ENCODE assay signal across 26 cellular contexts in genomic region chrX:132146456-132146855, GRCh38. TPM values are rescaled to one million over a fixed set of nuclear protein-coding genes. Genes with fewer than 3 reads are reported as not detected.
"Had no signal": no experiment of that assay in that cellular context is flagged by ENCODE, and none has a peak within 500 bp of the region (broad histone marks: within the 10 kb centered on the region; RNA-seq: fewer than 3 reads in every experiment).

No MANE protein-coding gene starts in this region.

- H3K4me2 ChIP-seq: hepatocyte, smooth muscle cell had no signal

- H3K36me3 ChIP-seq: lower lobe of right lung, sigmoid colon, stomach, suprapubic skin, tibial nerve had no signal

- H3K9me3 Mint-ChIP-seq: activated CD4-positive, alpha-beta memory T cell treated with anti-CD3 and anti-CD28 coated beads, Interleukin-2, amount 10 ng/mL, durations not matched to agents 7 days and 5 days; activated naive CD8-positive, alpha-beta T cell treated with anti-CD3 and anti-CD28 coated beads, Interleukin-2, amount 50 U/mL, for 24 hours; activated T-helper 1 cell treated with anti-CD3 and anti-CD28 coated beads, Interleukin-12 subunit alpha, Interleukin-12 subunit beta, Interleukin-2, Interleukin-4 antibody, amounts not matched to agents 30 ng/mL and 10 ng/mL and 1 ng/mL, durations not matched to agents 14 hours and 24 hours and 36 hours; nephron progenitor cell; stimulated activated memory B cell treated with anti-CD40 and anti-IgM and Interleukin-4, amounts not matched to agents 10 μg/mL and 1 μg/mL and 100 μg/mL, for 72 hours; T-helper 1 cell treated with Interleukin-12 subunit alpha and Interleukin-12 subunit beta and Interleukin-4 antibody, amounts not matched to agents 30 μg/mL and 1 μg/mL, for 36 hours had no signal

- H3K9ac ChIP-seq: parathyroid adenoma had no signal

- H3K27me3 Mint-ChIP-seq: activated CD4-positive, alpha-beta memory T cell treated with anti-CD3 and anti-CD28 coated beads, Interleukin-2, amount 10 ng/mL, durations not matched to agents 7 days and 5 days; stimulated activated memory B cell treated with anti-CD40 and anti-IgM and Interleukin-4, amounts not matched to agents 10 μg/mL and 1 μg/mL and 100 μg/mL, for 72 hours had no signal

- H3K4me1 ChIP-seq: lower lobe of right lung, parathyroid adenoma, sigmoid colon, stomach, suprapubic skin, tibial nerve had no signal

- DNase-seq: activated CD4-positive, alpha-beta memory T cell treated with anti-CD3 and anti-CD28 coated beads, Interleukin-2, amount 10 ng/mL, durations not matched to agents 7 days and 5 days; activated CD4-positive, alpha-beta T cell treated with anti-CD3 and anti-CD28 coated beads for 4 hours; activated CD4-positive, CD25-positive, alpha-beta regulatory T cell; activated gamma-delta T cell; activated naive CD4-positive, alpha-beta T cell treated with anti-CD3 and anti-CD28 coated beads, Interleukin-2, amount 50 U/mL, for 16 hours; activated naive CD8-positive, alpha-beta T cell treated with anti-CD3 and anti-CD28 coated beads, Interleukin-2, amount 50 U/mL, for 24 hours; cerebellar nuclear complex; glutamatergic neuron; left cardiac atrium; lower lobe of right lung; mesendoderm; mucosa of descending colon; nephron progenitor cell; nucleus accumbens; sigmoid colon; stimulated activated CD4-positive, alpha-beta T cell treated with anti-CD3 and anti-CD28 coated beads, Interleukin-15, amount 100 ng/mL, for 24 hours; stomach had no signal

- H3K27me3 ChIP-seq: hepatocyte, stomach, suprapubic skin had no signal

- H3K79me2 ChIP-seq: hepatocyte, parathyroid adenoma had no signal

- H3K27ac Mint-ChIP-seq: activated CD4-positive, alpha-beta memory T cell treated with anti-CD3 and anti-CD28 coated beads, Interleukin-2, amount 10 ng/mL, durations not matched to agents 7 days and 5 days; activated naive CD8-positive, alpha-beta T cell treated with anti-CD3 and anti-CD28 coated beads, Interleukin-2, amount 50 U/mL, for 24 hours; activated T-helper 1 cell treated with anti-CD3 and anti-CD28 coated beads, Interleukin-12 subunit alpha, Interleukin-12 subunit beta, Interleukin-2, Interleukin-4 antibody, amounts not matched to agents 30 ng/mL and 10 ng/mL and 1 ng/mL, durations not matched to agents 14 hours and 24 hours and 36 hours; nephron progenitor cell; stimulated activated memory B cell treated with anti-CD40 and anti-IgM and Interleukin-4, amounts not matched to agents 10 μg/mL and 1 μg/mL and 100 μg/mL, for 72 hours; T-helper 1 cell treated with Interleukin-12 subunit alpha and Interleukin-12 subunit beta and Interleukin-4 antibody, amounts not matched to agents 30 μg/mL and 1 μg/mL, for 36 hours had no signal

- H3K9me3 ChIP-seq: lower lobe of right lung, mucosa of descending colon, sigmoid colon, stomach, suprapubic skin, tibial nerve had no signal

- H3K36me3 Mint-ChIP-seq: stimulated activated memory B cell treated with anti-CD40 and anti-IgM and Interleukin-4, amounts not matched to agents 10 μg/mL and 1 μg/mL and 100 μg/mL, for 72 hours had no signal

- H3K4me3 Mint-ChIP-seq: activated CD4-positive, alpha-beta memory T cell treated with anti-CD3 and anti-CD28 coated beads, Interleukin-2, amount 10 ng/mL, durations not matched to agents 7 days and 5 days; activated naive CD8-positive, alpha-beta T cell treated with anti-CD3 and anti-CD28 coated beads, Interleukin-2, amount 50 U/mL, for 24 hours; activated T-helper 1 cell treated with anti-CD3 and anti-CD28 coated beads, Interleukin-12 subunit alpha, Interleukin-12 subunit beta, Interleukin-2, Interleukin-4 antibody, amounts not matched to agents 30 ng/mL and 10 ng/mL and 1 ng/mL, durations not matched to agents 14 hours and 24 hours and 36 hours; nephron progenitor cell; stimulated activated memory B cell treated with anti-CD40 and anti-IgM and Interleukin-4, amounts not matched to agents 10 μg/mL and 1 μg/mL and 100 μg/mL, for 72 hours; T-helper 1 cell treated with Interleukin-12 subunit alpha and Interleukin-12 subunit beta and Interleukin-4 antibody, amounts not matched to agents 30 μg/mL and 1 μg/mL, for 36 hours had no signal

- H3K4me3 ChIP-seq: hepatocyte, lower lobe of right lung, mucosa of descending colon, sigmoid colon, smooth muscle cell, stomach, suprapubic skin, tibial nerve had no signal

- H3K27ac ChIP-seq: hepatocyte, lower lobe of right lung, parathyroid adenoma, sigmoid colon, stomach, suprapubic skin, tibial nerve had no signal

- ATAC-seq: activated naive CD8-positive, alpha-beta T cell treated with anti-CD3 and anti-CD28 coated beads, Interleukin-2, amount 50 U/mL, for 24 hours; esophagus mucosa; left cardiac atrium; lower lobe of right lung; mucosa of descending colon; stimulated activated memory B cell treated with anti-CD40 and anti-IgM and Interleukin-4, amounts not matched to agents 10 μg/mL and 1 μg/mL and 100 μg/mL, for 72 hours had no signal

- H2AFZ ChIP-seq: hepatocyte, parathyroid adenoma had no signal

- H3K4me1 Mint-ChIP-seq: activated CD4-positive, alpha-beta memory T cell treated with anti-CD3 and anti-CD28 coated beads, Interleukin-2, amount 10 ng/mL, durations not matched to agents 7 days and 5 days; activated naive CD8-positive, alpha-beta T cell treated with anti-CD3 and anti-CD28 coated beads, Interleukin-2, amount 50 U/mL, for 24 hours; nephron progenitor cell; stimulated activated memory B cell treated with anti-CD40 and anti-IgM and Interleukin-4, amounts not matched to agents 10 μg/mL and 1 μg/mL and 100 μg/mL, for 72 hours had no signal

RNA-seq across cellular contexts. Expression of gene FRMD7, which starts 18.6 kb away (rescaled TPM):
- total RNA-seq: activated CD4-positive, alpha-beta memory T cell treated with anti-CD3 and anti-CD28 coated beads, Interleukin-2, amount 10 ng/mL, durations not matched to agents 7 days and 5 days; activated T-helper 1 cell treated with anti-CD3 and anti-CD28 coated beads, Interleukin-12 subunit alpha, Interleukin-12 subunit beta, Interleukin-2, Interleukin-4 antibody, amounts not matched to agents 30 ng/mL and 10 ng/mL and 1 ng/mL, durations not matched to agents 14 hours and 24 hours and 36 hours; esophagus mucosa; hepatocyte; left cardiac atrium; lower lobe of right lung; mucosa of descending colon; smooth muscle cell; stomach; tibial nerve had no signal
- polyA plus RNA-seq: hepatocyte, smooth muscle cell, stomach had no signal
